Comparison of ENCODE assay signal across 9 cellular contexts in genomic region chr12:109387425-109388166, GRCh38. TPM values are rescaled to one million over a fixed set of nuclear protein-coding genes. Genes with fewer than 3 reads are reported as not detected.
DNase-seq lines count a peak whose midpoint lies in the region; ATAC-seq and TF ChIP-seq lines count a peak whose summit lies in the region.
"Had no signal": no experiment of that assay in that cellular context is flagged by ENCODE, and none has a peak within 500 bp of the region (broad histone marks: within the 10 kb centered on the region; RNA-seq: fewer than 3 reads in every experiment).

No MANE protein-coding gene starts in this region.

- H2BK15ac ChIP-seq in mesendoderm (replicated peaks; ENCODE audit: low read depth), result no peak overlapping the region

- H3K4me3 Mint-ChIP-seq in natural killer cell, result no peak overlapping the region
- H3K4me3 Mint-ChIP-seq in natural killer cell treated with Interleukin-12 subunit alpha and Interleukin-12 subunit beta and Interleukin-15 and Interleukin-18, amount 100 ng/mL, for 72 hours, result no peak overlapping the region
- H3K4me3 Mint-ChIP-seq in activated naive CD8-positive, alpha-beta T cell treated with anti-CD3 and anti-CD28 coated beads for 36 hours, result no peak overlapping the region
- no peak overlapping the region for H3K4me3 Mint-ChIP-seq in activated CD4-positive, alpha-beta memory T cell treated with anti-CD3 and anti-CD28 coated beads for 36 hours
- H3K4me3 Mint-ChIP-seq: activated naive CD8-positive, alpha-beta T cell had no signal

- H3K4me2 ChIP-seq in mesendoderm (ENCODE audit: low read length), result no peak overlapping the region

- H4K5ac ChIP-seq in mesendoderm (ENCODE audit: low read length), result no peak overlapping the region

- POLR2A ChIA-PET in activated CD4-positive, alpha-beta memory T cell treated with anti-CD3 and anti-CD28 coated beads for 36 hours (lab: Charles Lee), result no interaction called here

- H3K36me3 ChIP-seq in mesendoderm (ENCODE audit: control insufficient read depth, insufficient read depth, low read length), result no peaks in the 10 kb centered on the region

- no peaks in the 10 kb centered on the region for H3K36me3 Mint-ChIP-seq in natural killer cell
- no peaks in the 10 kb centered on the region for H3K36me3 Mint-ChIP-seq in natural killer cell treated with Interleukin-12 subunit alpha and Interleukin-12 subunit beta and Interleukin-15 and Interleukin-18, amount 100 ng/mL, for 72 hours
- H3K36me3 Mint-ChIP-seq in activated naive CD8-positive, alpha-beta T cell treated with anti-CD3 and anti-CD28 coated beads for 36 hours, result no peaks in the 10 kb centered on the region
- H3K36me3 Mint-ChIP-seq in activated CD4-positive, alpha-beta memory T cell treated with anti-CD3 and anti-CD28 coated beads for 36 hours, result no peaks in the 10 kb centered on the region
- H3K36me3 Mint-ChIP-seq: activated naive CD8-positive, alpha-beta T cell had no signal

- no peak overlapping the region for H4K8ac ChIP-seq in mesendoderm (ENCODE audit: low read depth, low read length)

- intact Hi-C loops in natural killer cell (cut with micrococcal nuclease), result loop anchor here (5.0 kb wide), 1 partner anchor 125 kb away; no protein-coding TSS in a partner anchor
- intact Hi-C loops in activated CD4-positive, alpha-beta memory T cell treated with anti-CD3 and anti-CD28 coated beads for 36 hours (cut with micrococcal nuclease), result loop anchor here (5.0 kb wide), 1 partner anchor 40 kb away; the partner anchor contains the start of gene MYO1H

- CTCF ChIA-PET in activated CD4-positive, alpha-beta memory T cell treated with anti-CD3 and anti-CD28 coated beads for 36 hours (lab: Charles Lee), result interaction anchor here (1.1 to 3.8 kb wide), 6 partner anchors 10 to 124 kb away, joined by 3 to 25 read pairs (median 4); no protein-coding TSS in a partner anchor

- H3K27me3 ChIP-seq in mesendoderm (ENCODE audit: insufficient read depth, low read length, poor library complexity), result no peaks in the 10 kb centered on the region

- no CpG with 5 or more reads among the region's 9 CpGs for WGBS in mesendoderm (ENCODE audit: extremely low coverage, insufficient coverage, low lambda C conversion rate)

- ATAC-seq in natural killer cell, result no peak
- no peak for ATAC-seq in natural killer cell treated with Interleukin-12 subunit alpha and Interleukin-12 subunit beta and Interleukin-15 and Interleukin-18, amount 100 ng/mL, for 72 hours

- no peaks in the 10 kb centered on the region for H3K4me1 Mint-ChIP-seq in natural killer cell
- H3K4me1 Mint-ChIP-seq in natural killer cell treated with Interleukin-12 subunit alpha and Interleukin-12 subunit beta and Interleukin-15 and Interleukin-18, amount 100 ng/mL, for 72 hours (ENCODE audit: low read depth in 2 of 2), result no peaks in the 10 kb centered on the region
- H3K4me1 Mint-ChIP-seq in activated naive CD8-positive, alpha-beta T cell treated with anti-CD3 and anti-CD28 coated beads for 36 hours, result no peaks in the 10 kb centered on the region
- no peaks in the 10 kb centered on the region for H3K4me1 Mint-ChIP-seq in activated CD4-positive, alpha-beta memory T cell treated with anti-CD3 and anti-CD28 coated beads for 36 hours (ENCODE audit: low read depth)

- H3K79me1 ChIP-seq in mesendoderm (ENCODE audit: low read length), result no peaks in the 10 kb centered on the region

- no peak overlapping the region for H3K27ac Mint-ChIP-seq in natural killer cell
- no peak overlapping the region for H3K27ac Mint-ChIP-seq in natural killer cell treated with Interleukin-12 subunit alpha and Interleukin-12 subunit beta and Interleukin-15 and Interleukin-18, amount 100 ng/mL, for 72 hours
- no peak overlapping the region for H3K27ac Mint-ChIP-seq in activated naive CD8-positive, alpha-beta T cell treated with anti-CD3 and anti-CD28 coated beads for 36 hours
- no peak overlapping the region for H3K27ac Mint-ChIP-seq in activated CD4-positive, alpha-beta memory T cell treated with anti-CD3 and anti-CD28 coated beads for 36 hours
- H3K27ac Mint-ChIP-seq: activated naive CD8-positive, alpha-beta T cell had no signal

- no peak overlapping the region for H2AK5ac ChIP-seq in mesendoderm (ENCODE audit: low read length)

- H3K79me2 ChIP-seq in mesendoderm (ENCODE audit: control insufficient read depth, insufficient read depth, low read length), result no peaks in the 10 kb centered on the region

- H3K9ac ChIP-seq in mesendoderm (ENCODE audit: low read length), result no peak overlapping the region

- no peaks in the 10 kb centered on the region for H3K9me3 Mint-ChIP-seq in natural killer cell
- no peaks in the 10 kb centered on the region for H3K9me3 Mint-ChIP-seq in natural killer cell treated with Interleukin-12 subunit alpha and Interleukin-12 subunit beta and Interleukin-15 and Interleukin-18, amount 100 ng/mL, for 72 hours
- peaks cover 5% of the 10 kb centered on the region for H3K9me3 Mint-ChIP-seq in activated naive CD8-positive, alpha-beta T cell treated with anti-CD3 and anti-CD28 coated beads for 36 hours
- peaks cover 7% of the 10 kb centered on the region for H3K9me3 Mint-ChIP-seq in activated CD4-positive, alpha-beta memory T cell treated with anti-CD3 and anti-CD28 coated beads for 36 hours

- no peak overlapping the region for H2BK120ac ChIP-seq in mesendoderm (ENCODE audit: low read depth, low read length)

- in situ Hi-C loops in T47D (cut with HindIII; ENCODE audit: low pct_unique_long_range_greater_than_20kb, low sequenced_read_pairs), result no loop called here

- no peak overlapping the region for H2BK5ac ChIP-seq in mesendoderm (ENCODE audit: low read length)

- H3K18ac ChIP-seq in mesendoderm (ENCODE audit: low read length), result no peak overlapping the region

- no peak overlapping the region for H3K4ac ChIP-seq in mesendoderm (ENCODE audit: low read depth, low read length)

- no peak for DNase-seq in natural killer cell
- DNase-seq in natural killer cell treated with Interleukin-12 subunit alpha and Interleukin-12 subunit beta and Interleukin-15 and Interleukin-18, amount 100 ng/mL, for 72 hours (ENCODE audit: low spot score), result no peak
- DNase-seq in NCI-H524 (lab: John Stamatoyannopoulos, UW), result peak; percentile 75 to 76
- peak; percentile 51 to 88 for DNase-seq in T47D (ENCODE audit: low read depth in 1 of 2, low spot score in 1 of 2)
- peak; percentile 56 for DNase-seq in mesendoderm
- no peak for DNase-seq in activated naive CD8-positive, alpha-beta T cell treated with anti-CD3 and anti-CD28 coated beads for 36 hours
- no peak for DNase-seq in activated CD4-positive, alpha-beta memory T cell treated with anti-CD3 and anti-CD28 coated beads for 36 hours
- no peak for DNase-seq in stimulated activated CD4-positive, alpha-beta T cell treated with anti-CD3 and anti-CD28 coated beads, Interleukin-15, amount 100 ng/mL, for 24 hours

- no peak overlapping the region for H3K23ac ChIP-seq in mesendoderm (ENCODE audit: low read length)

- peak; percentile 22 for TF ChIP-seq CTCF in natural killer cell (IDR thresholded peaks at IDR 0.05)

- H3K4me1 ChIP-seq in mesendoderm (ENCODE audit: control insufficient read depth, low read depth, low read length), result no peaks in the 10 kb centered on the region

- H3K27me3 Mint-ChIP-seq in natural killer cell (ENCODE audit: low read depth in 2 of 2), result peaks cover 12 to 43% of the 10 kb centered on the region in 2 donors
- peaks cover 16 to 17% of the 10 kb centered on the region in 2 donors for H3K27me3 Mint-ChIP-seq in natural killer cell treated with Interleukin-12 subunit alpha and Interleukin-12 subunit beta and Interleukin-15 and Interleukin-18, amount 100 ng/mL, for 72 hours
- peaks cover 65% of the 10 kb centered on the region for H3K27me3 Mint-ChIP-seq in activated naive CD8-positive, alpha-beta T cell treated with anti-CD3 and anti-CD28 coated beads for 36 hours
- H3K27me3 Mint-ChIP-seq in activated CD4-positive, alpha-beta memory T cell treated with anti-CD3 and anti-CD28 coated beads for 36 hours, result peaks cover 29% of the 10 kb centered on the region

- no peak overlapping the region for H3K27ac ChIP-seq in mesendoderm (ENCODE audit: low read depth, low read length)

- no peak overlapping the region for H3K4me3 ChIP-seq in mesendoderm (ENCODE audit: low read length)

- H3K56ac ChIP-seq in mesendoderm (ENCODE audit: low read length), result no peak overlapping the region

RNA-seq across cellular contexts. Expression of gene MYO1H, which starts 39.9 kb away (rescaled TPM):
- not detected for total RNA-seq in natural killer cell
- total RNA-seq in natural killer cell treated with Interleukin-12 subunit alpha and Interleukin-12 subunit beta and Interleukin-15 and Interleukin-18, amount 100 ng/mL, for 72 hours, result not detected
- polyA plus RNA-seq in mesendoderm (2013, experiment 1 of 2), result 0.41 TPM
- 0.35 TPM for polyA plus RNA-seq in mesendoderm (2013, experiment 2 of 2)
- total RNA-seq in activated naive CD8-positive, alpha-beta T cell treated with anti-CD3 and anti-CD28 coated beads for 36 hours, result not detected
- not detected for total RNA-seq in activated CD4-positive, alpha-beta memory T cell treated with anti-CD3 and anti-CD28 coated beads for 36 hours

Comparison
In these comparisons a context has a peak if more than half of its experiments do, and no peak if none do; other contexts are left out.
1. DNase-seq: peak in NCI-H524 (2 of 2), T47D (2 of 2) and mesendoderm (single experiment); none in natural killer cell (single experiment), natural killer cell treated with Interleukin-12 subunit alpha and Interleukin-12 subunit beta and Interleukin-15 and Interleukin-18, amount 100 ng/mL, for 72 hours (single experiment), activated naive CD8-positive, alpha-beta T cell treated with anti-CD3 and anti-CD28 coated beads for 36 hours (single experiment), activated CD4-positive, alpha-beta memory T cell treated with anti-CD3 and anti-CD28 coated beads for 36 hours (single experiment) and stimulated activated CD4-positive, alpha-beta T cell treated with anti-CD3 and anti-CD28 coated beads, Interleukin-15, amount 100 ng/mL, for 24 hours (single experiment).